In the genomic region with DNA sequence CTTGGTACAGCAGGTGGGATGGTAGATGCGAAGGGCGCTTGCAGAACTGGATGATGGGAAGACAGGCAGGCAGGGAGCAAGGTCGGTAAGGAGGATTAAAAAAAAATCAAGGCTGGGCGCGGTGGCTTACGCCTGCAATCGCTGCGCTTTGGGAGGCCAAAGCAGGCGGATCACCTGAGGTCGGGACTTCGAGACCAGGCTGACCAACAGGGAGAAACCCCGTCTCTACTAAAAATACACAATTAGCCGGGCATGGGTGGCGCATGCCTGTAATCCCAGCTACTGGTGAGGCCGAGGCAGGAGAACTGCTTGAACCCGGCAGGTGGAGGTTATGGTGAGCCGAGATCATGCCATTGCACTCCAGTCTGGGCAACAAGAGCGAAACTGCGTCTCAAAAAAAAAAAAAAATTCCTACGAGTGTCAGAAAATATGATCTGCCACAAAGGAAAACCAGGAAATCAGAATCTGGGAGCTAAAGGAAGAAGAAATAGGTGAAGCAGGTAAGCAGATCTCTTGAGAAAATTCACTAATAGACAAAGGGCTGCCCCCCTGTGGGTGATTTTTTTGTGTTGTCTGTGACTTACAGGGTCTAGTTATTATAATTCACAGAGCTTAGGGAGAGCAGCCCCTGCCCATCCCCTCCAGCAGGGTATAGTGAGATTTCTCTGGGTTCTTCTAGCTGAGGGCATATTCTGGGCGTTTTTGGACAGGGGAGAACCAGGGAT, we compare ENCODE assay signal across 14 cellular contexts. TPM values are rescaled to one million over a fixed set of nuclear protein-coding genes. Genes with fewer than 3 reads are reported as not detected.
DNase-seq lines count a peak whose midpoint lies in the region; ATAC-seq and TF ChIP-seq lines count a peak whose summit lies in the region.
"Had no signal": no experiment of that assay in that cellular context is flagged by ENCODE, and none has a peak within 500 bp of the region (broad histone marks: within the 10 kb centered on the region; RNA-seq: fewer than 3 reads in every experiment).

No MANE protein-coding gene starts in this region.

- H3K36me3 Mint-ChIP-seq in CD4-positive, alpha-beta T cell (ENCODE audit: low read depth) = peaks cover 15% of the 10 kb centered on the region
- peaks cover 7 to 11% (median 11%) of the 10 kb centered on the region in 3 experiments for H3K36me3 Mint-ChIP-seq in H9 (ENCODE audit: insufficient read depth in 1 of 3, low read depth in 3 of 3)
- H3K36me3 Mint-ChIP-seq in activated naive CD4-positive, alpha-beta T cell treated with anti-CD3 and anti-CD28 coated beads, Interleukin-2, amount 50 U/mL, for 72 hours = peaks cover 14 to 28% of the 10 kb centered on the region in 2 donors
- H3K36me3 Mint-ChIP-seq in naive thymus-derived CD8-positive, alpha-beta T cell = peaks cover 3 to 6% (median 5%) of the 10 kb centered on the region in 3 donors

- H3K27me3 Mint-ChIP-seq in CD4-positive, alpha-beta T cell = no peaks in the 10 kb centered on the region
- no peaks in the 10 kb centered on the region for H3K27me3 Mint-ChIP-seq in H9 (ENCODE audit: low read depth)
- peaks cover 0 to 3% (median 0%) of the 10 kb centered on the region in 5 donors for H3K27me3 Mint-ChIP-seq in naive thymus-derived CD8-positive, alpha-beta T cell

- intact Hi-C loops in CD4-positive, alpha-beta T cell (cut with DNase I, micrococcal nuclease) = no loop called here

- H4K20me1 ChIP-seq in H9 (ENCODE audit: control insufficient read depth, insufficient read depth, insufficient read length) = no peaks in the 10 kb centered on the region

- WGBS in H9 (ENCODE audit: extremely low coverage, insufficient read length, low lambda C conversion rate) = no CpG with 5 or more reads among the region's 21 CpGs

- H4K5ac ChIP-seq in H9 (ENCODE audit: insufficient read length, low read depth, low read length) = no peak overlapping the region

- no peaks in the 10 kb centered on the region for H3K9me3 ChIP-seq in CD4-positive, alpha-beta T cell (ENCODE audit: control insufficient read depth, low read length)
- no peaks in the 10 kb centered on the region for H3K9me3 ChIP-seq in H9 (ENCODE audit: control insufficient read depth, low read depth, low read length)
- H3K9me3 ChIP-seq: mucosa of descending colon had no signal

- CTCF ChIA-PET in CD4-positive, alpha-beta T cell (lab: Charles Lee) = interaction anchor here (0.6 to 5.6 kb wide), 5 partner anchors 75 to 232 kb away, joined by 3 to 55 read pairs (median 5); a partner anchor contains a TSS

- POLR2A ChIA-PET in CD4-positive, alpha-beta T cell (lab: Charles Lee) = interaction anchor here (0.9 to 15.8 kb wide), 9 partner anchors 11 to 231 kb away, joined by 3 to 932 read pairs (median 50); a partner anchor contains a TSS
- POLR2A ChIA-PET in naive thymus-derived CD8-positive, alpha-beta T cell (lab: Charles Lee) = interaction anchor here (0.6 to 25.8 kb wide), 11 partner anchors 8 to 243 kb away, joined by 3 to 1727 read pairs (median 11); a partner anchor contains a TSS

- H3K4me1 ChIP-seq in H9 (ENCODE audit: insufficient read depth, low read length) = peaks cover 7% of the 10 kb centered on the region; the same call in 1 of the 2 replicates

- H3K9ac ChIP-seq in H9 (ENCODE audit: extremely low read depth, insufficient read length, low read length) = no peak overlapping the region

- H2BK20ac ChIP-seq in H9 (ENCODE audit: low read depth, low read length, poor library complexity, severe bottlenecking) = no peak overlapping the region

- no peak for ATAC-seq in CD4-positive, alpha-beta T cell (ENCODE audit: poor library complexity)
- ATAC-seq in activated naive CD4-positive, alpha-beta T cell treated with anti-CD3 and anti-CD28 coated beads, Interleukin-2, amount 50 U/mL, for 72 hours = no peak
- no peak for ATAC-seq in naive thymus-derived CD8-positive, alpha-beta T cell
- ATAC-seq in HG03354 (IDR thresholded peaks at IDR 0.05; ENCODE audit: poor library complexity, severe bottlenecking, unreplicated experiment) = no peak
- ATAC-seq: mucosa of descending colon had no signal

- no peaks in the 10 kb centered on the region for H3K9me3 Mint-ChIP-seq in CD4-positive, alpha-beta T cell
- H3K9me3 Mint-ChIP-seq in H9 = peaks cover 0 to 7% of the 10 kb centered on the region in 2 experiments; a peak in 3 of 5 replicates
- H3K9me3 Mint-ChIP-seq in activated naive CD4-positive, alpha-beta T cell treated with anti-CD3 and anti-CD28 coated beads, Interleukin-2, amount 50 U/mL, for 72 hours = no peaks in the 10 kb centered on the region
- H3K9me3 Mint-ChIP-seq in naive thymus-derived CD8-positive, alpha-beta T cell = peaks cover 0 to 2% (median 0%) of the 10 kb centered on the region in 9 donors

- H3K27me3 ChIP-seq in CD4-positive, alpha-beta T cell (ENCODE audit: control insufficient read depth, insufficient read depth, low read length) = no peaks in the 10 kb centered on the region
- no peaks in the 10 kb centered on the region for H3K27me3 ChIP-seq in H9 (ENCODE audit: insufficient read depth, low read length)

- no peak overlapping the region for H3K4me2 ChIP-seq in H9 (ENCODE audit: insufficient read depth, insufficient read length, low read length)

- no peak overlapping the region for H3K14ac ChIP-seq in H9 (ENCODE audit: insufficient read depth, low read length)

- no peak overlapping the region for H2BK5ac ChIP-seq in H9 (ENCODE audit: insufficient read length, low read length)

- no peak overlapping the region for H3T11ph ChIP-seq in H9 (ENCODE audit: low read length)

- H4K8ac ChIP-seq in H9 (replicated peaks; ENCODE audit: insufficient read length, low read depth, low read length) = no peak overlapping the region

- H3K23me2 ChIP-seq in H9 (ENCODE audit: insufficient read length, low read depth, low read length, poor library complexity, severe bottlenecking) = peaks cover 5% of the 10 kb centered on the region

- no peak overlapping the region for H2BK15ac ChIP-seq in H9 (ENCODE audit: low read depth, low read length)

- peaks cover 40% of the 10 kb centered on the region for H3K4me1 Mint-ChIP-seq in CD4-positive, alpha-beta T cell (ENCODE audit: low read depth)
- peaks cover 33 to 41% of the 10 kb centered on the region in 2 experiments for H3K4me1 Mint-ChIP-seq in H9
- H3K4me1 Mint-ChIP-seq in naive thymus-derived CD8-positive, alpha-beta T cell = peaks cover 30 to 56% (median 44%) of the 10 kb centered on the region in 4 donors

- no peak overlapping the region for H4K91ac ChIP-seq in H9 (ENCODE audit: insufficient read length, low read depth, low read length)

- no peak overlapping the region for H2BK120ac ChIP-seq in H9 (ENCODE audit: low read depth, low read length, poor library complexity, severe bottlenecking)

- no peak for DNase-seq in CD4-positive, alpha-beta T cell
- no peak for DNase-seq in H9
- no peak for DNase-seq in activated naive CD4-positive, alpha-beta T cell treated with anti-CD3 and anti-CD28 coated beads, Interleukin-2, amount 50 U/mL, for 72 hours (ENCODE audit: low spot score in 2 of 2)
- DNase-seq in naive thymus-derived CD8-positive, alpha-beta T cell = no peak
- DNase-seq in NCI-H524 treated with DMSO at 0.1 percent for 48 hours (lab: John Stamatoyannopoulos, UW) = no peak
- DNase-seq in T-helper 9 cell = no peak
- DNase-seq: C1 segment of cervical spinal cord; GOT3; islet precursor cell; mucosa of descending colon; NCI-H1694 treated with DMSO at 0.1 percent for 48 hours; NCI-H526 treated with DMSO at 0.1 percent for 48 hours; stimulated activated CD4-positive, alpha-beta T cell treated with anti-CD3 and anti-CD28 coated beads, Interleukin-2, amount 100 ng/mL, for 24 hours had no signal

- peak overlapping the region; percentile 99 for H3K27ac Mint-ChIP-seq in CD4-positive, alpha-beta T cell
- H3K27ac Mint-ChIP-seq in H9 = peak overlapping the region; percentile 7 to 79 (median 20); a peak in 4 of 7 replicates
- peak overlapping the region; percentile 13 to 16 for H3K27ac Mint-ChIP-seq in activated naive CD4-positive, alpha-beta T cell treated with anti-CD3 and anti-CD28 coated beads, Interleukin-2, amount 50 U/mL, for 72 hours
- peak overlapping the region; percentile 48 to 100 (median 90) for H3K27ac Mint-ChIP-seq in naive thymus-derived CD8-positive, alpha-beta T cell

- H3K79me2 ChIP-seq in H9 (ENCODE audit: insufficient read depth, low read length) = no peaks in the 10 kb centered on the region

- H3K56ac ChIP-seq in H9 (ENCODE audit: insufficient read length, low read depth, low read length) = no peak overlapping the region

- H3K79me1 ChIP-seq in H9 (ENCODE audit: insufficient read depth, low read depth, low read length, poor library complexity, severe bottlenecking) = no peaks in the 10 kb centered on the region

- no peak overlapping the region for H2AK5ac ChIP-seq in H9 (ENCODE audit: insufficient read length, low read length)

- H3K23ac ChIP-seq in H9 (ENCODE audit: insufficient read length, low read depth, low read length) = no peak overlapping the region

- H3K27ac ChIP-seq in CD4-positive, alpha-beta T cell (ENCODE audit: low read depth, low read length) = peak overlapping the region; percentile 97
- H3K27ac ChIP-seq in H9 (ENCODE audit: insufficient read length, low read depth, low read length) = no peak overlapping the region

- no peak overlapping the region for H2BK12ac ChIP-seq in H9 (ENCODE audit: insufficient read length, low read depth, low read length)

- TF ChIP-seq CTCF in CD4-positive, alpha-beta T cell (IDR thresholded peaks at IDR 0.05) = no peak
- TF ChIP-seq CTCF in H9 (conservative IDR thresholded peaks at IDR 0.05) = no peak

- H3K18ac ChIP-seq in H9 (ENCODE audit: insufficient read length, low read depth, low read length) = no peak overlapping the region

- no peak overlapping the region for H3K4me3 Mint-ChIP-seq in CD4-positive, alpha-beta T cell
- no peak overlapping the region for H3K4me3 Mint-ChIP-seq in H9
- peak overlapping the region in 1 of 10 donors; percentile 15 for H3K4me3 Mint-ChIP-seq in naive thymus-derived CD8-positive, alpha-beta T cell

- H2AFZ ChIP-seq in H9 (ENCODE audit: low read length) = no peak overlapping the region

- no peak overlapping the region for H3K4ac ChIP-seq in H9 (ENCODE audit: low read depth, low read length)

RNA-seq across cellular contexts. Expression of a gene that starts 46.2 kb away (rescaled TPM):
- total RNA-seq in CD4-positive, alpha-beta T cell = 10 to 100 TPM; 16.9 to 18.4 TPM
- 14.8 and 19.0 TPM in 2 replicates for total RNA-seq in H9 (2021)
- total RNA-seq in activated naive CD4-positive, alpha-beta T cell treated with anti-CD3 and anti-CD28 coated beads, Interleukin-2, amount 50 U/mL, for 72 hours = 10 to 100 TPM; 17.5 to 36.0 TPM
- 10 to 100 TPM; 36.6 to 40.3 TPM for total RNA-seq in naive thymus-derived CD8-positive, alpha-beta T cell
- 10 to 100 TPM; 19.6 to 31.1 (median 19.9) TPM for polyA plus RNA-seq in naive thymus-derived CD8-positive, alpha-beta T cell

RNA-seq across cellular contexts. Expression of a gene that starts 57.3 kb away (rescaled TPM):
- total RNA-seq in CD4-positive, alpha-beta T cell = 100 to 1,000 TPM; 228 to 233 TPM
- 457 and 465 TPM in 2 replicates for total RNA-seq in H9 (2021)
- total RNA-seq in activated naive CD4-positive, alpha-beta T cell treated with anti-CD3 and anti-CD28 coated beads, Interleukin-2, amount 50 U/mL, for 72 hours = 100 to 1,000 TPM; 339 to 451 TPM
- total RNA-seq in naive thymus-derived CD8-positive, alpha-beta T cell = 100 to 1,000 TPM; 386 to 393 TPM
- polyA plus RNA-seq in naive thymus-derived CD8-positive, alpha-beta T cell = 100 to 1,000 TPM; 159 to 218 (median 195) TPM

Comparison
In these comparisons a context has a peak if more than half of its experiments do, and no peak if none do; other contexts are left out.
1. H3K27ac Mint-ChIP-seq: peak in every context shown above with its lines; median percentile 99 in CD4-positive, alpha-beta T cell; 90 in naive thymus-derived CD8-positive, alpha-beta T cell; 20 in H9; 14 in activated naive CD4-positive, alpha-beta T cell treated with anti-CD3 and anti-CD28 coated beads, Interleukin-2, amount 50 U/mL, for 72 hours.